Comparison of ENCODE assay signal across 20 cellular contexts in the genomic region with DNA sequence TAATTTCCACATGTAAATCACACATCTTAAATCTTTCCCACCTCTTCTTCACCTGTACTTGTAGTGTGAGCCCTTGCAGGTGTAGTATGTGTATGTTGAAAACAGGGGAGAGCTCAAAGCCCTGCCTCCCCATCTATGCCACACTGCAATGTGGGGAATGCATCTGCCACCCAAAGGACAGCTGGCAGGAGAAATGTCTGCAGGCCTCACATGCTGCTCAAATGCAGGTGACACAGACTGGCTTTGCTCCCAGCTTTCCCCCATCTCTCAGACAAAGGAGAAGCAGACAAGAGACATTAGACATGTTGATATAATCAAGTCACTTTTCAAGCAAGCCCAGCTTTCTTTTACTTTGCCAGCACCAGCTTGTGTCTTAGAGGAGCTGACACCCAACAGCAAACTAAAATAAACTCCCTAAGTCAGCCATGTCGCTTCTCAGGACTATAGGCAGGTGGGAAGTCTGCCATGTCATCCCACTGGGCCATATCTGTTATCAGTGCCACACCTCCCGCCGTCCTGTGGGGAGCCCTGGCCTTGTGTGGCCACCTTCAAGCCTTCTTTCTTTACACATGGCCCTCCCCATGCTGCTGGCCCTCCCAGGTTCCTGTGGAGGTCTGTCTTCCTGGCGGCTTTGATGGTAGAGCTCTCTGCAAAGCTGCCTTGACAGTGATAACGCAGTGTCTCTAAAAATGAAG.
A peak's percentile ranks its signal among the peaks of the same experiment; 100 is the strongest.
DNase-seq lines count a peak whose midpoint lies in the region; ATAC-seq, FAIRE-seq and TF ChIP-seq lines count a peak whose summit lies in the region.
"Had no signal": no experiment of that assay in that cellular context is flagged by ENCODE, and none has a peak within 500 bp of the region (broad histone marks: within the 10 kb centered on the region; RNA-seq: fewer than 3 reads in every experiment).

No MANE protein-coding gene starts in this region.

- TF ChIP-seq CTCF in K562 (IDR thresholded peaks at IDR 0.05 in 2 of 3, conservative IDR thresholded peaks at IDR 0.05 in 1 of 3; ENCODE audit: insufficient read depth in 2 of 3, low read depth in 1 of 3, low read length in 3 of 3) (no peak), osteocyte (IDR thresholded peaks at IDR 0.05) (no peak)

- H3K27me3 ChIP-seq in K562 (ENCODE audit: control insufficient read depth in 2 of 2, insufficient read depth in 2 of 2, low read length in 2 of 2) = peaks cover 0 to 5% of the 10 kb centered on the region in 2 experiments; a peak in 1 of 5 replicates
- H3K27me3 ChIP-seq: BLaER1 had no signal

- in situ Hi-C loops in K562 (cut with MboI) = no loop called here

- POLR2A ChIA-PET in K562 (lab: Yijun Ruan, JAX) = no interaction called here

- H3K4me1 Mint-ChIP-seq in osteocyte (ENCODE audit: unreplicated experiment) = peaks cover 7% of the 10 kb centered on the region
- H3K4me1 Mint-ChIP-seq: CD4-positive, CD25-positive, alpha-beta regulatory T cell had no signal

- no TSS peak for BruUV-seq in K562 (replicated peaks; lab: Mats Ljungman, UMichigan)

- H3K79me2 ChIP-seq in K562 (ENCODE audit: control insufficient read depth, insufficient read depth, low read length) = no peaks in the 10 kb centered on the region

- H3K9me3 ChIP-seq in K562 (replicated peaks; ENCODE audit: control insufficient read depth, insufficient read depth, low read depth, low read length) = no peaks in the 10 kb centered on the region
- H3K9me3 ChIP-seq: BLaER1, Caco-2 had no signal

- TF ChIP-seq RAD21 in K562 (CRISPR knock-in tag; conservative IDR thresholded peaks at IDR 0.05 in 1 of 2, IDR thresholded peaks at IDR 0.05 in 1 of 2) = no peak

- FAIRE-seq in K562 (lab: Jason Lieb, UNC) (no peak), frontal cortex (lab: Jason Lieb, UNC) (no peak)
- FAIRE-seq: G401.6, GM12892, GM19239 had no signal

- H3K27ac ChIP-seq in K562 (ENCODE audit: extremely low read depth, low read depth, low read length) = no peak overlapping the region
- H3K27ac ChIP-seq: BLaER1, C4-2B had no signal

- no peak overlapping the region for H3K4me3 ChIP-seq in K562
- H3K4me3 ChIP-seq: BLaER1 had no signal

- DNase-seq in K562 (ENCODE audit: extremely low read depth in 1 of 4, low spot score in 3 of 4) = peak; percentile 25 to 65 (median 39)
- peak; percentile 76 for DNase-seq in myocyte (ENCODE audit: low read depth)
- peak; percentile 68 for DNase-seq in osteocyte (ENCODE audit: extremely low spot score, unreplicated experiment)
- DNase-seq in NCI-H82 treated with DMSO at 0.1 percent for 48 hours (lab: John Stamatoyannopoulos, UW; ENCODE audit: unreplicated experiment) = no peak
- no peak for DNase-seq in frontal cortex (ENCODE audit: low spot score in 2 of 2)
- DNase-seq in left colon = no peak
- DNase-seq: Caco-2; CD4-positive, CD25-positive, alpha-beta regulatory T cell; CD8-positive, alpha-beta T cell; DMS153; DND-41; GOT3; H7; HCEC 1CT had no signal

- no peaks in the 10 kb centered on the region for H3K9me1 ChIP-seq in K562 (ENCODE audit: control insufficient read depth, insufficient read depth, low read length)

- no peak overlapping the region for H3K4me3 Mint-ChIP-seq in osteocyte (ENCODE audit: unreplicated experiment)
- H3K4me3 Mint-ChIP-seq: CD4-positive, CD25-positive, alpha-beta regulatory T cell; CD8-positive, alpha-beta T cell had no signal

- CTCF ChIA-PET in K562 (lab: Yijun Ruan, JAX; ENCODE audit: low intra/inter-chr PET ratio) = no interaction called here

- H3K9me3 Mint-ChIP-seq in osteocyte (ENCODE audit: unreplicated experiment) = no peaks in the 10 kb centered on the region
- H3K9me3 Mint-ChIP-seq: CD8-positive, alpha-beta T cell had no signal

- no peak overlapping the region for H3K27ac Mint-ChIP-seq in osteocyte (ENCODE audit: unreplicated experiment)
- H3K27ac Mint-ChIP-seq: CD4-positive, CD25-positive, alpha-beta regulatory T cell; CD8-positive, alpha-beta T cell had no signal

- H4K20me1 ChIP-seq in K562 (replicated peaks; ENCODE audit: control insufficient read depth, insufficient read depth, low read length) = no peaks in the 10 kb centered on the region
- H4K20me1 ChIP-seq: BLaER1 had no signal

- peaks cover 3 to 5% of the 10 kb centered on the region in 2 experiments; a peak in 2 of 5 replicates for H3K4me1 ChIP-seq in K562 (replicated peaks in 1 of 2; ENCODE audit: control insufficient read depth in 2 of 2, insufficient read depth in 2 of 2, low read length in 2 of 2)
- H3K4me1 ChIP-seq: Caco-2 had no signal

- H3K9ac ChIP-seq in K562 (ENCODE audit: insufficient read depth in 1 of 2, low read depth in 2 of 2, low read length in 2 of 2) = no peak overlapping the region
- H3K9ac ChIP-seq: BLaER1 had no signal

- peak; percentile 86 for ATAC-seq in K562
- ATAC-seq in left colon = no peak
- ATAC-seq in HG03139 (IDR thresholded peaks at IDR 0.05; ENCODE audit: unreplicated experiment) = no peak
- ATAC-seq: CD8-positive, alpha-beta T cell had no signal

- intact Hi-C loops in K562 (cut with micrococcal nuclease) = no loop called here
- intact Hi-C loops in left colon (cut with DNase I, micrococcal nuclease) = no loop called here

- peak overlapping the region; percentile 28; the same call in 1 of the 2 replicates for H3K4me2 ChIP-seq in K562 (ENCODE audit: insufficient read depth, low read length)
- H3K4me2 ChIP-seq: BLaER1 had no signal

- WGBS in K562 (ENCODE audit: insufficient coverage, low coverage, missing lambda C conversion rate) = 0% methylated on average over 5 of the region's 5 CpGs

- H3K27me3 Mint-ChIP-seq in osteocyte (ENCODE audit: unreplicated experiment) = peaks cover 25% of the 10 kb centered on the region

- H2AFZ ChIP-seq in K562 (ENCODE audit: low read depth, low read length) = peak overlapping the region; percentile 48; the same call in 1 of the 2 replicates

- TF ChIP-seq EP300 in K562 (IDR thresholded peaks at IDR 0.05; ENCODE audit: low read length) = no peak

- TF ChIP-seq POLR2A in K562 (conservative IDR thresholded peaks at IDR 0.05) = no peak

- H3K36me3 Mint-ChIP-seq in osteocyte (ENCODE audit: unreplicated experiment) = no peaks in the 10 kb centered on the region
- H3K36me3 Mint-ChIP-seq: CD4-positive, CD25-positive, alpha-beta regulatory T cell; CD8-positive, alpha-beta T cell had no signal

- H3K36me3 ChIP-seq in K562 (ENCODE audit: control insufficient read depth, insufficient read depth, low read length) = no peaks in the 10 kb centered on the region
- H3K36me3 ChIP-seq: BLaER1 had no signal

TF ChIP-seq in K562, 482 proteins besides CTCF, POLR2A, EP300 and RAD21 (continues in another document):
- TF ChIP-seq TAL1 (IDR thresholded peaks at IDR 0.05) (peak; percentile 15; the same call in 1 of the 2 replicates), STAT5B (CRISPR knock-in tag; IDR thresholded peaks at IDR 0.05) (no peak), RBFOX2 (IDR thresholded peaks at IDR 0.05; ENCODE audit: low read depth, low read length) (no peak), NFE2 (IDR thresholded peaks at IDR 0.05; ENCODE audit: low read depth) (peak; percentile 79), ARID1B (IDR thresholded peaks at IDR 0.05) (peak; percentile 47), SMARCC2 (IDR thresholded peaks at IDR 0.05; ENCODE audit: low read depth) (no peak), HDGF (IDR thresholded peaks at IDR 0.05) (no peak), SOX6 (IDR thresholded peaks at IDR 0.05) (peak; percentile 11; the same call in 1 of the 2 replicates), MIER1 (IDR thresholded peaks at IDR 0.05; ENCODE audit: low read depth) (no peak), CBFA2T2 (conservative IDR thresholded peaks at IDR 0.05) (peak; percentile 19; the same call in 1 of the 2 replicates), HDAC8 (tag; IDR thresholded peaks at IDR 0.05) (no peak), HOXB6 (CRISPR knock-in tag; IDR thresholded peaks at IDR 0.05; ENCODE audit: borderline replicate concordance) (no peak), ZNF766 (CRISPR knock-in tag; conservative IDR thresholded peaks at IDR 0.05) (no peak), C11orf30 (IDR thresholded peaks at IDR 0.05; ENCODE audit: low read depth) (peak; percentile 33; the same call in 1 of the 2 replicates), PHF21A (IDR thresholded peaks at IDR 0.05; ENCODE audit: borderline replicate concordance, low read depth) (no peak)
- TF ChIP-seq, protein P1, sequence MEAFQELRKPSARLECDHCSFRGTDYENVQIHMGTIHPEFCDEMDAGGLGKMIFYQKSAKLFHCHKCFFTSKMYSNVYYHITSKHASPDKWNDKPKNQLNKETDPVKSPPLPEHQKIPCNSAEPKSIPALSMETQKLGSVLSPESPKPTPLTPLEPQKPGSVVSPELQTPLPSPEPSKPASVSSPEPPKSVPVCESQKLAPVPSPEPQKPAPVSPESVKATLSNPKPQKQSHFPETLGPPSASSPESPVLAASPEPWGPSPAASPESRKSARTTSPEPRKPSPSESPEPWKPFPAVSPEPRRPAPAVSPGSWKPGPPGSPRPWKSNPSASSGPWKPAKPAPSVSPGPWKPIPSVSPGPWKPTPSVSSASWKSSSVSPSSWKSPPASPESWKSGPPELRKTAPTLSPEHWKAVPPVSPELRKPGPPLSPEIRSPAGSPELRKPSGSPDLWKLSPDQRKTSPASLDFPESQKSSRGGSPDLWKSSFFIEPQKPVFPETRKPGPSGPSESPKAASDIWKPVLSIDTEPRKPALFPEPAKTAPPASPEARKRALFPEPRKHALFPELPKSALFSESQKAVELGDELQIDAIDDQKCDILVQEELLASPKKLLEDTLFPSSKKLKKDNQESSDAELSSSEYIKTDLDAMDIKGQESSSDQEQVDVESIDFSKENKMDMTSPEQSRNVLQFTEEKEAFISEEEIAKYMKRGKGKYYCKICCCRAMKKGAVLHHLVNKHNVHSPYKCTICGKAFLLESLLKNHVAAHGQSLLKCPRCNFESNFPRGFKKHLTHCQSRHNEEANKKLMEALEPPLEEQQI (IDR thresholded peaks at IDR 0.05) = no peak
- TF ChIP-seq, protein P2, sequence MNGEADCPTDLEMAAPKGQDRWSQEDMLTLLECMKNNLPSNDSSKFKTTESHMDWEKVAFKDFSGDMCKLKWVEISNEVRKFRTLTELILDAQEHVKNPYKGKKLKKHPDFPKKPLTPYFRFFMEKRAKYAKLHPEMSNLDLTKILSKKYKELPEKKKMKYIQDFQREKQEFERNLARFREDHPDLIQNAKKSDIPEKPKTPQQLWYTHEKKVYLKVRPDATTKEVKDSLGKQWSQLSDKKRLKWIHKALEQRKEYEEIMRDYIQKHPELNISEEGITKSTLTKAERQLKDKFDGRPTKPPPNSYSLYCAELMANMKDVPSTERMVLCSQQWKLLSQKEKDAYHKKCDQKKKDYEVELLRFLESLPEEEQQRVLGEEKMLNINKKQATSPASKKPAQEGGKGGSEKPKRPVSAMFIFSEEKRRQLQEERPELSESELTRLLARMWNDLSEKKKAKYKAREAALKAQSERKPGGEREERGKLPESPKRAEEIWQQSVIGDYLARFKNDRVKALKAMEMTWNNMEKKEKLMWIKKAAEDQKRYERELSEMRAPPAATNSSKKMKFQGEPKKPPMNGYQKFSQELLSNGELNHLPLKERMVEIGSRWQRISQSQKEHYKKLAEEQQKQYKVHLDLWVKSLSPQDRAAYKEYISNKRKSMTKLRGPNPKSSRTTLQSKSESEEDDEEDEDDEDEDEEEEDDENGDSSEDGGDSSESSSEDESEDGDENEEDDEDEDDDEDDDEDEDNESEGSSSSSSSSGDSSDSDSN (IDR thresholded peaks at IDR 0.05; ENCODE audit: borderline replicate concordance in 1 of 2, low read depth in 2 of 2, low read length in 2 of 2) = no peak

Comparison
In these comparisons a context has a peak if more than half of its experiments do, and no peak if none do; other contexts are left out.
1. DNase-seq: peak in K562 (4 of 4), myocyte (single experiment) and osteocyte (single experiment); none in NCI-H82 treated with DMSO at 0.1 percent for 48 hours (single experiment), frontal cortex (0 of 2) and left colon (0 of 2).